In genomic region chr11:97729546-97730272, GRCh38 we compare ENCODE assay signal across 1 cellular context.
TF ChIP-seq lines count a peak whose summit lies in the region.

No MANE protein-coding gene starts in this region.

TF ChIP-seq in SK-N-SH, 30 proteins besides CTCF, POLR2A, EP300 and RAD21 (continued from another document):
- TF ChIP-seq, protein P1, sequence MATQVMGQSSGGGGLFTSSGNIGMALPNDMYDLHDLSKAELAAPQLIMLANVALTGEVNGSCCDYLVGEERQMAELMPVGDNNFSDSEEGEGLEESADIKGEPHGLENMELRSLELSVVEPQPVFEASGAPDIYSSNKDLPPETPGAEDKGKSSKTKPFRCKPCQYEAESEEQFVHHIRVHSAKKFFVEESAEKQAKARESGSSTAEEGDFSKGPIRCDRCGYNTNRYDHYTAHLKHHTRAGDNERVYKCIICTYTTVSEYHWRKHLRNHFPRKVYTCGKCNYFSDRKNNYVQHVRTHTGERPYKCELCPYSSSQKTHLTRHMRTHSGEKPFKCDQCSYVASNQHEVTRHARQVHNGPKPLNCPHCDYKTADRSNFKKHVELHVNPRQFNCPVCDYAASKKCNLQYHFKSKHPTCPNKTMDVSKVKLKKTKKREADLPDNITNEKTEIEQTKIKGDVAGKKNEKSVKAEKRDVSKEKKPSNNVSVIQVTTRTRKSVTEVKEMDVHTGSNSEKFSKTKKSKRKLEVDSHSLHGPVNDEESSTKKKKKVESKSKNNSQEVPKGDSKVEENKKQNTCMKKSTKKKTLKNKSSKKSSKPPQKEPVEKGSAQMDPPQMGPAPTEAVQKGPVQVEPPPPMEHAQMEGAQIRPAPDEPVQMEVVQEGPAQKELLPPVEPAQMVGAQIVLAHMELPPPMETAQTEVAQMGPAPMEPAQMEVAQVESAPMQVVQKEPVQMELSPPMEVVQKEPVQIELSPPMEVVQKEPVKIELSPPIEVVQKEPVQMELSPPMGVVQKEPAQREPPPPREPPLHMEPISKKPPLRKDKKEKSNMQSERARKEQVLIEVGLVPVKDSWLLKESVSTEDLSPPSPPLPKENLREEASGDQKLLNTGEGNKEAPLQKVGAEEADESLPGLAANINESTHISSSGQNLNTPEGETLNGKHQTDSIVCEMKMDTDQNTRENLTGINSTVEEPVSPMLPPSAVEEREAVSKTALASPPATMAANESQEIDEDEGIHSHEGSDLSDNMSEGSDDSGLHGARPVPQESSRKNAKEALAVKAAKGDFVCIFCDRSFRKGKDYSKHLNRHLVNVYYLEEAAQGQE (IDR thresholded peaks at IDR 0.05; ENCODE audit: low read depth, low read length), result no peak
- TF ChIP-seq CHD2 (IDR thresholded peaks at IDR 0.05; ENCODE audit: low read length, partially characterized antibody) (no peak), FOSL2 (IDR thresholded peaks at IDR 0.05; ENCODE audit: borderline replicate concordance, low read depth) (no peak), ELF1 (IDR thresholded peaks at IDR 0.05) (no peak), YY1 (IDR thresholded peaks at IDR 0.05; ENCODE audit: low read depth) (no peak), TAF1 (IDR thresholded peaks at IDR 0.05; ENCODE audit: borderline replicate concordance, low read depth, low read length) (no peak), FOXM1 (IDR thresholded peaks at IDR 0.05; ENCODE audit: low read depth) (no peak), NRF1 (IDR thresholded peaks at IDR 0.05; ENCODE audit: low read depth, low read length) (no peak), RXRA (IDR thresholded peaks at IDR 0.05; ENCODE audit: borderline replicate concordance, low read depth) (no peak), GABPA (IDR thresholded peaks at IDR 0.05; ENCODE audit: low read depth) (no peak), IRF3 (IDR thresholded peaks at IDR 0.05; ENCODE audit: low read depth, low read length) (no peak)
- TF ChIP-seq, protein P2, sequence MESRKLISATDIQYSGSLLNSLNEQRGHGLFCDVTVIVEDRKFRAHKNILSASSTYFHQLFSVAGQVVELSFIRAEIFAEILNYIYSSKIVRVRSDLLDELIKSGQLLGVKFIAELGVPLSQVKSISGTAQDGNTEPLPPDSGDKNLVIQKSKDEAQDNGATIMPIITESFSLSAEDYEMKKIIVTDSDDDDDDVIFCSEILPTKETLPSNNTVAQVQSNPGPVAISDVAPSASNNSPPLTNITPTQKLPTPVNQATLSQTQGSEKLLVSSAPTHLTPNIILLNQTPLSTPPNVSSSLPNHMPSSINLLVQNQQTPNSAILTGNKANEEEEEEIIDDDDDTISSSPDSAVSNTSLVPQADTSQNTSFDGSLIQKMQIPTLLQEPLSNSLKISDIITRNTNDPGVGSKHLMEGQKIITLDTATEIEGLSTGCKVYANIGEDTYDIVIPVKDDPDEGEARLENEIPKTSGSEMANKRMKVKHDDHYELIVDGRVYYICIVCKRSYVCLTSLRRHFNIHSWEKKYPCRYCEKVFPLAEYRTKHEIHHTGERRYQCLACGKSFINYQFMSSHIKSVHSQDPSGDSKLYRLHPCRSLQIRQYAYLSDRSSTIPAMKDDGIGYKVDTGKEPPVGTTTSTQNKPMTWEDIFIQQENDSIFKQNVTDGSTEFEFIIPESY (IDR thresholded peaks at IDR 0.05; ENCODE audit: borderline replicate concordance, low read depth), result no peak
